In the genomic region with DNA sequence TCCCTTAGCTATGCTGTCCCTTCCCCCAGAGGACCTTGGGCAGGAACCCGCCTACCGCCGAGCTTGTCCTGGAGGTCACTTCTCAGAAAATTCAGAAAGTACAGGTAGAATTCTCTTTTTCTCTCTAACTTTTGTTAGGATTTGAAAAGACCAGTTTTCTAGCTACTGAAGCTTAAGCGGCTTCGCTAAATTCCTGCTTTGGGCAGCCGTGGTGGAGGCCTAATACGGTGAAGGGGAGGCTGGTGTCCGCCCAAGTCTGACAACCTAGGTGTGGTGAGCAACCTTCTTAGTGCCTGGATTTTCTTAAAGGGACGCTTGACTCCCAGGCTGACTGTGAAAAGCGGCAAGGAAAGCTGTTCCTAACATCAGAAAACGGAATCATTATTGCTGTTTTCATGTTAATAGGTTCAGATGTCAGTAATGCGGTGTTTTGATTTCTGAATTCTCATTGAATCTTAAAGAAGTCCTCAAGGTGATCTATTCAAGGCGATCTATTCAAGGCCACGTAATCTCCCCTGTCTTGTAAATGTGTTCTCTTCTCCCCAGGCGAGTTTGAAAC, we compare ENCODE assay signal across 8 cellular contexts. TPM values are rescaled to one million over a fixed set of nuclear protein-coding genes. Genes with fewer than 3 reads are reported as not detected.
DNase-seq lines count a peak whose midpoint lies in the region; ATAC-seq, FAIRE-seq and TF ChIP-seq lines count a peak whose summit lies in the region.

No MANE protein-coding gene starts in this region.

- H3K4me1 Mint-ChIP-seq in activated naive CD8-positive, alpha-beta T cell treated with anti-CD3 and anti-CD28 coated beads for 36 hours, result peaks cover 1% of the 10 kb centered on the region
- H3K4me1 Mint-ChIP-seq in stimulated activated effector memory CD8-positive, alpha-beta T cell treated with anti-CD3 and anti-CD28 coated beads, Interleukin-12 subunit alpha, Interleukin-12 subunit beta, amount 100 ng/mL, for 72 hours, result no peaks in the 10 kb centered on the region

- H3K9me3 ChIP-seq in A549, result no peaks in the 10 kb centered on the region
- H3K9me3 ChIP-seq in iPS-15b (ENCODE audit: control insufficient read depth, insufficient read depth, low read length), result no peaks in the 10 kb centered on the region

- H3K4me3 Mint-ChIP-seq in activated naive CD8-positive, alpha-beta T cell treated with anti-CD3 and anti-CD28 coated beads for 36 hours, result peak overlapping the region; percentile 66
- peak overlapping the region; percentile 83 for H3K4me3 Mint-ChIP-seq in stimulated activated effector memory CD8-positive, alpha-beta T cell treated with anti-CD3 and anti-CD28 coated beads, Interleukin-12 subunit alpha, Interleukin-12 subunit beta, amount 100 ng/mL, for 72 hours

- POLR2A ChIA-PET in A549 (lab: Yijun Ruan, JAX), result interaction anchor here (2.3 kb wide), 1 partner anchor 37 kb away, joined by 9 read pairs; no protein-coding TSS in a partner anchor

- no peaks in the 10 kb centered on the region; the same call in none of the 2 replicates for H3K36me3 ChIP-seq in H7 (replicated peaks; ENCODE audit: control insufficient read depth, insufficient read depth, low read length)
- no peaks in the 10 kb centered on the region for H3K36me3 ChIP-seq in iPS-15b (ENCODE audit: control insufficient read depth, insufficient read depth, low read length)

- no peak for TF ChIP-seq EP300 in A549 (IDR thresholded peaks at IDR 0.05)

- H3K4me3 ChIP-seq in A549, result peak overlapping the region; percentile 83
- peak overlapping the region; percentile 99 for H3K4me3 ChIP-seq in H7 (ENCODE audit: insufficient read depth, low read depth, low read length)
- H3K4me3 ChIP-seq in iPS-15b (ENCODE audit: low read depth, low read length), result peak overlapping the region; percentile 63

- peak; percentile 51 for FAIRE-seq in A549 (lab: Jason Lieb, UNC)
- FAIRE-seq in GM12892 (lab: Jason Lieb, UNC), result no peak

- CTCF ChIA-PET in A549 (lab: Yijun Ruan, JAX), result interaction anchor here (0.7 to 5.2 kb wide), 20 partner anchors 9 to 748 kb away, joined by 3 to 29 read pairs (median 4); a partner anchor contains a TSS

- H3K27me3 ChIP-seq in H7 (ENCODE audit: control insufficient read depth, insufficient read depth, low read length) (no peaks in the 10 kb centered on the region), iPS-15b (ENCODE audit: control insufficient read depth, insufficient read depth, low read length) (no peaks in the 10 kb centered on the region)

- no peak for TF ChIP-seq RAD21 in A549 (conservative IDR thresholded peaks at IDR 0.05 in 1 of 2, IDR thresholded peaks at IDR 0.05 in 1 of 2)

- DNase-seq in A549 (ENCODE audit: low read depth in 1 of 2, low spot score in 1 of 2) (peak; percentile 30 to 44), H7 (peak; percentile 76), islet precursor cell (no peak), GM12892 (ENCODE audit: insufficient read length) (no peak)
- DNase-seq in activated naive CD8-positive, alpha-beta T cell treated with anti-CD3 and anti-CD28 coated beads for 36 hours, result no peak
- no peak for DNase-seq in stimulated activated effector memory CD8-positive, alpha-beta T cell treated with anti-CD3 and anti-CD28 coated beads, Interleukin-12 subunit alpha, Interleukin-12 subunit beta, amount 100 ng/mL, for 72 hours (ENCODE audit: low spot score in 2 of 2)

- H3K4me1 ChIP-seq in A549 (peaks cover 15% of the 10 kb centered on the region; the same call in 2 of the 3 replicates), iPS-15b (ENCODE audit: control insufficient read depth, insufficient read depth, low read length) (peaks cover 7% of the 10 kb centered on the region)

- WGBS in A549 (ENCODE audit: missing lambda C conversion rate), result 22% methylated on average over 15 of the region's 15 CpGs

- peak; percentile 54; a peak in 5 of 6 replicates for ATAC-seq in A549
- ATAC-seq in stimulated activated effector memory CD8-positive, alpha-beta T cell treated with anti-CD3 and anti-CD28 coated beads, Interleukin-12 subunit alpha, Interleukin-12 subunit beta, amount 100 ng/mL, for 72 hours, result no peak
- ATAC-seq in GM21576 (IDR thresholded peaks at IDR 0.05; ENCODE audit: unreplicated experiment), result no peak

- no peak for TF ChIP-seq CTCF in A549 (IDR thresholded peaks at IDR 0.05)

- H3K27ac ChIP-seq in A549, result peak overlapping the region; percentile 85 to 88

- H3K27me3 Mint-ChIP-seq in activated naive CD8-positive, alpha-beta T cell treated with anti-CD3 and anti-CD28 coated beads for 36 hours, result peaks cover 49% of the 10 kb centered on the region

- H3K27ac Mint-ChIP-seq in activated naive CD8-positive, alpha-beta T cell treated with anti-CD3 and anti-CD28 coated beads for 36 hours, result no peak overlapping the region
- H3K27ac Mint-ChIP-seq in stimulated activated effector memory CD8-positive, alpha-beta T cell treated with anti-CD3 and anti-CD28 coated beads, Interleukin-12 subunit alpha, Interleukin-12 subunit beta, amount 100 ng/mL, for 72 hours, result no peak overlapping the region

- H3K4me2 ChIP-seq in A549, result peak overlapping the region; percentile 100

- TF ChIP-seq POLR2A in A549 (IDR thresholded peaks at IDR 0.05; ENCODE audit: low read length), result no peak
- TF ChIP-seq POLR2A in GM12892 (IDR thresholded peaks at IDR 0.05; ENCODE audit: low read depth, low read length), result no peak

- peak overlapping the region; percentile 91 for H3K9ac ChIP-seq in iPS-15b (ENCODE audit: low read depth, low read length)

- H3K9me3 Mint-ChIP-seq in activated naive CD8-positive, alpha-beta T cell treated with anti-CD3 and anti-CD28 coated beads for 36 hours, result no peaks in the 10 kb centered on the region
- H3K9me3 Mint-ChIP-seq in stimulated activated effector memory CD8-positive, alpha-beta T cell treated with anti-CD3 and anti-CD28 coated beads, Interleukin-12 subunit alpha, Interleukin-12 subunit beta, amount 100 ng/mL, for 72 hours, result no peaks in the 10 kb centered on the region

- no peaks in the 10 kb centered on the region for H3K36me3 Mint-ChIP-seq in activated naive CD8-positive, alpha-beta T cell treated with anti-CD3 and anti-CD28 coated beads for 36 hours
- H3K36me3 Mint-ChIP-seq in stimulated activated effector memory CD8-positive, alpha-beta T cell treated with anti-CD3 and anti-CD28 coated beads, Interleukin-12 subunit alpha, Interleukin-12 subunit beta, amount 100 ng/mL, for 72 hours, result no peaks in the 10 kb centered on the region

TF ChIP-seq in A549, 52 proteins besides CTCF, POLR2A, EP300 and RAD21:
- TF ChIP-seq, protein P1, sequence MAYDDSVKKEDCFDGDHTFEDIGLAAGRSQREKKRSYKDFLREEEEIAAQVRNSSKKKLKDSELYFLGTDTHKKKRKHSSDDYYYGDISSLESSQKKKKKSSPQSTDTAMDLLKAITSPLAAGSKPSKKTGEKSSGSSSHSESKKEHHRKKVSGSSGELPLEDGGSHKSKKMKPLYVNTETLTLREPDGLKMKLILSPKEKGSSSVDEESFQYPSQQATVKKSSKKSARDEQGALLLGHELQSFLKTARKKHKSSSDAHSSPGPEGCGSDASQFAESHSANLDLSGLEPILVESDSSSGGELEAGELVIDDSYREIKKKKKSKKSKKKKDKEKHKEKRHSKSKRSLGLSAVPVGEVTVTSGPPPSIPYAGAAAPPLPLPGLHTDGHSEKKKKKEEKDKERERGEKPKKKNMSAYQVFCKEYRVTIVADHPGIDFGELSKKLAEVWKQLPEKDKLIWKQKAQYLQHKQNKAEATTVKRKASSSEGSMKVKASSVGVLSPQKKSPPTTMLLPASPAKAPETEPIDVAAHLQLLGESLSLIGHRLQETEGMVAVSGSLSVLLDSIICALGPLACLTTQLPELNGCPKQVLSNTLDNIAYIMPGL (CRISPR knock-in tag; IDR thresholded peaks at IDR 0.05; ENCODE audit: borderline replicate concordance), result no peak
- TF ChIP-seq CBX2 (IDR thresholded peaks at IDR 0.05; ENCODE audit: borderline replicate concordance, low read depth) (no peak), ESRRA (IDR thresholded peaks at IDR 0.05; ENCODE audit: borderline replicate concordance, low read length) (no peak), KDM5A (IDR thresholded peaks at IDR 0.05) (no peak), HOXB13 (CRISPR knock-in tag; IDR thresholded peaks at IDR 0.05; ENCODE audit: low read depth) (no peak), HOXA7 (CRISPR knock-in tag; IDR thresholded peaks at IDR 0.05) (no peak), KDM1A (IDR thresholded peaks at IDR 0.05; ENCODE audit: low read depth) (no peak), FOSL2 (IDR thresholded peaks at IDR 0.05) (no peak), FOSL2 (CRISPR knock-in tag; IDR thresholded peaks at IDR 0.05) (no peak), MAFK (IDR thresholded peaks at IDR 0.05; ENCODE audit: partially characterized antibody) (no peak), TP53 (CRISPR knock-in tag; IDR thresholded peaks at IDR 0.05) (no peak)
- TF ChIP-seq, protein P2, sequence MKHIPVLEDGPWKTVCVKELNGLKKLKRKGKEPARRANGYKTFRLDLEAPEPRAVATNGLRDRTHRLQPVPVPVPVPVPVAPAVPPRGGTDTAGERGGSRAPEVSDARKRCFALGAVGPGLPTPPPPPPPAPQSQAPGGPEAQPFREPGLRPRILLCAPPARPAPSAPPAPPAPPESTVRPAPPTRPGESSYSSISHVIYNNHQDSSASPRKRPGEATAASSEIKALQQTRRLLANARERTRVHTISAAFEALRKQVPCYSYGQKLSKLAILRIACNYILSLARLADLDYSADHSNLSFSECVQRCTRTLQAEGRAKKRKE (CRISPR knock-in tag; IDR thresholded peaks at IDR 0.05; ENCODE audit: low read depth), result no peak
- TF ChIP-seq, protein P3, sequence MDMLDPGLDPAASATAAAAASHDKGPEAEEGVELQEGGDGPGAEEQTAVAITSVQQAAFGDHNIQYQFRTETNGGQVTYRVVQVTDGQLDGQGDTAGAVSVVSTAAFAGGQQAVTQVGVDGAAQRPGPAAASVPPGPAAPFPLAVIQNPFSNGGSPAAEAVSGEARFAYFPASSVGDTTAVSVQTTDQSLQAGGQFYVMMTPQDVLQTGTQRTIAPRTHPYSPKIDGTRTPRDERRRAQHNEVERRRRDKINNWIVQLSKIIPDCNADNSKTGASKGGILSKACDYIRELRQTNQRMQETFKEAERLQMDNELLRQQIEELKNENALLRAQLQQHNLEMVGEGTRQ (IDR thresholded peaks at IDR 0.05), result no peak

RNA-seq across cellular contexts. Expression of a gene that starts 0.8 kb away (rescaled TPM):
- polyA plus RNA-seq in A549 (2011; rRNA removed) (5.6 and 6.0 TPM in 2 replicates), A549 (2017; fragmentation: RNase III; extraction: RNeasy Plus Mini Kit Qiagen cat#74134 plus additional on column Dnase treatment) (1.7 to 2.2 TPM (median 2.0 TPM) in 3 replicates)
- 0.62 and 0.91 TPM in 2 replicates for polyA plus RNA-seq in A549 (2012; cell fraction: cytosol; rRNA removed)
- polyA plus RNA-seq in A549 (2012; cell fraction: nucleus; rRNA removed), result 1.0 and 1.4 TPM in 2 replicates
- 14.3 and 19.3 TPM in 2 replicates for polyA minus RNA-seq in A549 (2011; rRNA and poly(A)+ RNA removed)
- total RNA-seq in H7 (2014; rRNA removed; shearing (Covaris generic)), result 24.0 and 36.5 TPM in 2 replicates
- total RNA-seq in activated naive CD8-positive, alpha-beta T cell treated with anti-CD3 and anti-CD28 coated beads for 36 hours, result under 1 TPM; 0.34 to 0.45 TPM
- not detected for polyA plus RNA-seq in GM12892 (2012; ENCODE audit: missing spikeins)

Comparison
In these comparisons a context has a peak if more than half of its experiments do, and no peak if none do; other contexts are left out.
1. ATAC-seq: peak in A549 (2 of 2); none in stimulated activated effector memory CD8-positive, alpha-beta T cell treated with anti-CD3 and anti-CD28 coated beads, Interleukin-12 subunit alpha, Interleukin-12 subunit beta, amount 100 ng/mL, for 72 hours (single experiment) and GM21576 (single experiment).
2. DNase-seq: peak in A549 (2 of 2) and H7 (single experiment); none in activated naive CD8-positive, alpha-beta T cell treated with anti-CD3 and anti-CD28 coated beads for 36 hours (single experiment), stimulated activated effector memory CD8-positive, alpha-beta T cell treated with anti-CD3 and anti-CD28 coated beads, Interleukin-12 subunit alpha, Interleukin-12 subunit beta, amount 100 ng/mL, for 72 hours (0 of 2), islet precursor cell (single experiment) and GM12892 (single experiment).
3. RNA of a gene that starts 0.8 kb away (total RNA-seq): 24.0 to 36.5 TPM in H7; 0.34 to 0.45 TPM in activated naive CD8-positive, alpha-beta T cell treated with anti-CD3 and anti-CD28 coated beads for 36 hours; every median in the first group is over 10 times any median in the second.
4. Peak in every context shown above with its lines, with median percentiles within 50 percentile points of each other: H3K4me3 ChIP-seq.